Comparison of ENCODE assay signal across 13 cellular contexts in genomic region chr1:232579461-232579860, GRCh38. TPM values are rescaled to one million over a fixed set of nuclear protein-coding genes. Genes with fewer than 3 reads are reported as not detected.
A peak's percentile ranks its signal among the peaks of the same experiment; 100 is the strongest.
DNase-seq lines count a peak whose midpoint lies in the region; ATAC-seq and TF ChIP-seq lines count a peak whose summit lies in the region.
"Had no signal": no experiment of that assay in that cellular context is flagged by ENCODE, and none has a peak within 500 bp of the region (broad histone marks: within the 10 kb centered on the region; RNA-seq: fewer than 3 reads in every experiment).

No MANE protein-coding gene starts in this region.

- H3K9me3 Mint-ChIP-seq in T-helper 1 cell treated with Interleukin-12 subunit alpha and Interleukin-12 subunit beta and Interleukin-4 antibody, amounts not matched to agents 30 μg/mL and 1 μg/mL, for 36 hours: peaks cover 11% of the 10 kb centered on the region
- no peaks in the 10 kb centered on the region for H3K9me3 Mint-ChIP-seq in GM23338
- peaks cover 3% of the 10 kb centered on the region for H3K9me3 Mint-ChIP-seq in activated T-helper 2 cell treated with anti-CD3 and anti-CD28 coated beads, Interferon-gamma antibody, Interleukin-2, Interleukin-4, amounts not matched to agents 10 μg/mL and 5 μg/mL and 100 μg/mL, durations not matched to agents 14 hours and 24 hours and 36 hours
- H3K9me3 Mint-ChIP-seq in neural progenitor cell: no peaks in the 10 kb centered on the region

- H3K4me1 Mint-ChIP-seq in T-helper 1 cell treated with Interleukin-12 subunit alpha and Interleukin-12 subunit beta and Interleukin-4 antibody, amounts not matched to agents 30 μg/mL and 1 μg/mL, for 36 hours (ENCODE audit: low read depth): peaks cover 50% of the 10 kb centered on the region
- H3K4me1 Mint-ChIP-seq in GM23338 (peaks cover 53% of the 10 kb centered on the region), neural progenitor cell (peaks cover 62% of the 10 kb centered on the region)
- peaks cover 36% of the 10 kb centered on the region for H3K4me1 Mint-ChIP-seq in activated T-helper 2 cell treated with anti-CD3 and anti-CD28 coated beads, Interferon-gamma antibody, Interleukin-2, Interleukin-4, amounts not matched to agents 10 μg/mL and 5 μg/mL and 100 μg/mL, durations not matched to agents 14 hours and 24 hours and 36 hours (ENCODE audit: low read depth)

- H3K9me2 ChIP-seq in GM23338 (ENCODE audit: insufficient read depth): peaks cover 9% of the 10 kb centered on the region; the same call in 1 of the 2 replicates

- no peaks in the 10 kb centered on the region for H3K27me3 Mint-ChIP-seq in T-helper 1 cell treated with Interleukin-12 subunit alpha and Interleukin-12 subunit beta and Interleukin-4 antibody, amounts not matched to agents 30 μg/mL and 1 μg/mL, for 36 hours (ENCODE audit: low read depth)
- H3K27me3 Mint-ChIP-seq in GM23338 (ENCODE audit: insufficient read depth, low read depth, poor library complexity): peaks cover 2% of the 10 kb centered on the region
- H3K27me3 Mint-ChIP-seq in activated T-helper 2 cell treated with anti-CD3 and anti-CD28 coated beads, Interferon-gamma antibody, Interleukin-2, Interleukin-4, amounts not matched to agents 10 μg/mL and 5 μg/mL and 100 μg/mL, durations not matched to agents 14 hours and 24 hours and 36 hours (ENCODE audit: low read depth): peaks cover 1% of the 10 kb centered on the region
- peaks cover 2% of the 10 kb centered on the region for H3K27me3 Mint-ChIP-seq in neural progenitor cell (ENCODE audit: insufficient read depth, low read depth)

- TF ChIP-seq CTCF in GM23338 (conservative IDR thresholded peaks at IDR 0.05; ENCODE audit: low read depth in 2 of 2): no peak
- no peak for TF ChIP-seq CTCF in neural progenitor cell (IDR thresholded peaks at IDR 0.05)

- H3K36me3 Mint-ChIP-seq in T-helper 1 cell treated with Interleukin-12 subunit alpha and Interleukin-12 subunit beta and Interleukin-4 antibody, amounts not matched to agents 30 μg/mL and 1 μg/mL, for 36 hours (ENCODE audit: low read depth): peaks cover 22% of the 10 kb centered on the region
- H3K36me3 Mint-ChIP-seq in GM23338 (ENCODE audit: low read depth) (no peaks in the 10 kb centered on the region), neural progenitor cell (peaks cover 28% of the 10 kb centered on the region)
- H3K36me3 Mint-ChIP-seq in activated T-helper 2 cell treated with anti-CD3 and anti-CD28 coated beads, Interferon-gamma antibody, Interleukin-2, Interleukin-4, amounts not matched to agents 10 μg/mL and 5 μg/mL and 100 μg/mL, durations not matched to agents 14 hours and 24 hours and 36 hours (ENCODE audit: low read depth): peaks cover 6% of the 10 kb centered on the region

- ATAC-seq in GM23338: no peak
- ATAC-seq: activated CD4-positive, CD25-positive, alpha-beta regulatory T cell treated with anti-CD3 and anti-CD28 coated beads, Interleukin-2, amount 50 U/mL, for 24 hours; K562 had no signal

- no peaks in the 10 kb centered on the region for H3F3A ChIP-seq in GM23338 (replicated peaks; ENCODE audit: low read depth)
- peaks cover 44% of the 10 kb centered on the region for H3F3A ChIP-seq in neural progenitor cell (ENCODE audit: low read depth)

- H3K27ac Mint-ChIP-seq in T-helper 1 cell treated with Interleukin-12 subunit alpha and Interleukin-12 subunit beta and Interleukin-4 antibody, amounts not matched to agents 30 μg/mL and 1 μg/mL, for 36 hours: peak overlapping the region; percentile 88
- H3K27ac Mint-ChIP-seq in GM23338 (no peak overlapping the region), neural progenitor cell (peak overlapping the region; percentile 88)
- H3K27ac Mint-ChIP-seq in activated T-helper 2 cell treated with anti-CD3 and anti-CD28 coated beads, Interferon-gamma antibody, Interleukin-2, Interleukin-4, amounts not matched to agents 10 μg/mL and 5 μg/mL and 100 μg/mL, durations not matched to agents 14 hours and 24 hours and 36 hours: peak overlapping the region; percentile 45

- no peaks in the 10 kb centered on the region for H3K79me2 ChIP-seq in GM23338 (replicated peaks; ENCODE audit: insufficient read depth)
- peaks cover 15% of the 10 kb centered on the region for H3K79me2 ChIP-seq in neural progenitor cell (ENCODE audit: low read depth)

- peak overlapping the region; percentile 2 for H3K4me2 ChIP-seq in GM23338
- H3K4me2 ChIP-seq in neural progenitor cell: peak overlapping the region; percentile 55

- H3K9me3 ChIP-seq in neural progenitor cell (ENCODE audit: low read depth): no peaks in the 10 kb centered on the region

- H3K9ac ChIP-seq in neural progenitor cell: no peak overlapping the region

- H2AFZ ChIP-seq in GM23338 (no peak overlapping the region), neural progenitor cell (replicated peaks) (no peak overlapping the region)

- DNase-seq in T-helper 1 cell (no peak), GM23338 (ENCODE audit: low spot score) (no peak), neural progenitor cell (ENCODE audit: low spot score) (no peak), AG08395 (ENCODE audit: low spot score) (no peak), NCI-H82 treated with DMSO at 0.1 percent for 48 hours (lab: John Stamatoyannopoulos, UW; ENCODE audit: unreplicated experiment) (no peak), medulla oblongata (ENCODE audit: extremely low spot score) (no peak)
- no peak for DNase-seq in activated T-helper 2 cell treated with anti-CD3 and anti-CD28 coated beads, Interferon-gamma antibody, Interleukin-2, Interleukin-4, amounts not matched to agents 10 μg/mL and 5 μg/mL and 100 μg/mL, durations not matched to agents 14 hours and 24 hours and 36 hours (ENCODE audit: low spot score)
- DNase-seq: 8988T, NCI-H1694 had no signal

- H3K36me3 ChIP-seq in GM23338 (ENCODE audit: insufficient read depth) (no peaks in the 10 kb centered on the region), neural progenitor cell (no peaks in the 10 kb centered on the region)

- H3K4me3 ChIP-seq in GM23338 (no peak overlapping the region), neural progenitor cell (no peak overlapping the region)
- H3K4me3 ChIP-seq: K562, SK-N-MC had no signal

- H3K4me1 ChIP-seq in GM23338 (ENCODE audit: insufficient read depth): peaks cover 43% of the 10 kb centered on the region
- peaks cover 53% of the 10 kb centered on the region for H3K4me1 ChIP-seq in neural progenitor cell

- intact Hi-C loops in activated T-helper 2 cell treated with anti-CD3 and anti-CD28 coated beads, Interferon-gamma antibody, Interleukin-2, Interleukin-4, amounts not matched to agents 10 μg/mL and 5 μg/mL and 100 μg/mL, durations not matched to agents 14 hours and 24 hours and 36 hours (cut with micrococcal nuclease): no loop called here

- H4K20me1 ChIP-seq in GM23338 (replicated peaks; ENCODE audit: insufficient read depth) (no peaks in the 10 kb centered on the region; the same call in 1 of the 2 replicates), neural progenitor cell (ENCODE audit: low read depth) (no peaks in the 10 kb centered on the region)

- H3K4me3 Mint-ChIP-seq in T-helper 1 cell treated with Interleukin-12 subunit alpha and Interleukin-12 subunit beta and Interleukin-4 antibody, amounts not matched to agents 30 μg/mL and 1 μg/mL, for 36 hours: peak overlapping the region; percentile 57
- H3K4me3 Mint-ChIP-seq in GM23338 (no peak overlapping the region), neural progenitor cell (no peak overlapping the region)
- no peak overlapping the region for H3K4me3 Mint-ChIP-seq in activated T-helper 2 cell treated with anti-CD3 and anti-CD28 coated beads, Interferon-gamma antibody, Interleukin-2, Interleukin-4, amounts not matched to agents 10 μg/mL and 5 μg/mL and 100 μg/mL, durations not matched to agents 14 hours and 24 hours and 36 hours (ENCODE audit: low read depth)

- H3K27ac ChIP-seq in GM23338 (ENCODE audit: low read depth) (0 out of 2 replicates have a peak overlapping the region, but pooled peaks have one; percentile 45), neural progenitor cell (peak overlapping the region; percentile 69)
- H3K27ac ChIP-seq: SK-N-MC had no signal

- no peaks in the 10 kb centered on the region for H3K27me3 ChIP-seq in GM23338 (ENCODE audit: insufficient read depth)
- H3K27me3 ChIP-seq in neural progenitor cell: no peaks in the 10 kb centered on the region

TF ChIP-seq in GM23338, 12 proteins besides CTCF, POLR2A, EP300 and RAD21 (continues in another document):
- TF ChIP-seq ETS1 (IDR thresholded peaks at IDR 0.05) (no peak), POLR2AphosphoS5 (IDR thresholded peaks at IDR 0.05; ENCODE audit: low read depth) (no peak), NANOG (IDR thresholded peaks at IDR 0.05; ENCODE audit: borderline replicate concordance) (no peak), STAT1 (IDR thresholded peaks at IDR 0.05; ENCODE audit: unreplicated experiment) (no peak), JUNB (IDR thresholded peaks at IDR 0.05; ENCODE audit: unreplicated experiment) (no peak), CREB1 (CRISPR knock-in tag; IDR thresholded peaks at IDR 0.05; ENCODE audit: low read depth) (no peak), EZH2phosphoT487 (IDR thresholded peaks at IDR 0.05; ENCODE audit: unreplicated experiment) (no peak)

RNA-seq across cellular contexts. Expression of gene SIPA1L2, which starts 50.5 kb away (rescaled TPM):
- total RNA-seq in GM23338 (2014; rRNA removed; shearing (Covaris generic)): 12.0 and 17.0 TPM in 2 replicates
- 4.1 and 4.3 TPM in 2 replicates for polyA plus RNA-seq in GM23338 (2016; fragmentation: Nextera tagmentation; extraction: Ambion mirVana)
- 3.4 and 3.7 TPM in 2 replicates for total RNA-seq in activated T-helper 2 cell treated with anti-CD3 and anti-CD28 coated beads, Interferon-gamma antibody, Interleukin-2, Interleukin-4, amounts not matched to agents 10 μg/mL and 5 μg/mL and 100 μg/mL, durations not matched to agents 14 hours and 24 hours and 36 hours
- 19.5 and 24.8 TPM in 2 replicates for total RNA-seq in neural progenitor cell (ENCODE audit: low replicate concordance)
- polyA plus RNA-seq: K562 had no signal
